Comparison of ENCODE assay signal across 19 cellular contexts in genomic region chr3:78858910-78859309, GRCh38.
DNase-seq lines count a peak whose midpoint lies in the region; ATAC-seq, FAIRE-seq and TF ChIP-seq lines count a peak whose summit lies in the region.
"Had no signal": no experiment of that assay in that cellular context is flagged by ENCODE, and none has a peak within 500 bp of the region (broad histone marks: within the 10 kb centered on the region; RNA-seq: fewer than 3 reads in every experiment).

No MANE protein-coding gene starts in this region.

- 70% methylated on average over 4 of the region's 4 CpGs for WGBS in SK-N-SH (ENCODE audit: low lambda C conversion rate)

- no peak overlapping the region for H3K27ac ChIP-seq in SK-N-SH (ENCODE audit: low read depth in 2 of 2, low read length in 1 of 2)
- H3K27ac ChIP-seq in CD8-positive, alpha-beta T cell (ENCODE audit: low read depth, low read length) = no peak overlapping the region
- H3K27ac ChIP-seq: HL-60 had no signal

- no peaks in the 10 kb centered on the region for H3K36me3 ChIP-seq in SK-N-SH (replicated peaks in 1 of 2; ENCODE audit: control insufficient read depth in 1 of 2, insufficient read depth in 2 of 2, low read length in 1 of 2)
- no peaks in the 10 kb centered on the region for H3K36me3 ChIP-seq in CD8-positive, alpha-beta T cell (ENCODE audit: insufficient read depth, low read length)

- H3K27me3 Mint-ChIP-seq in CD8-positive, alpha-beta T cell (ENCODE audit: low read depth) = no peaks in the 10 kb centered on the region
- H3K27me3 Mint-ChIP-seq: B cell had no signal

- TF ChIP-seq RAD21 in SK-N-SH (IDR thresholded peaks at IDR 0.05; ENCODE audit: low read length) = no peak

- no peak overlapping the region for H3K4me2 ChIP-seq in SK-N-SH

- H3K4me1 Mint-ChIP-seq in CD8-positive, alpha-beta T cell (ENCODE audit: low read depth) = no peaks in the 10 kb centered on the region
- H3K4me1 Mint-ChIP-seq: B cell had no signal

- TF ChIP-seq POLR2A in H54 (IDR thresholded peaks at IDR 0.05; ENCODE audit: low read depth, low read length) = no peak

- TF ChIP-seq CTCF in SK-N-SH (IDR thresholded peaks at IDR 0.05) = no peak
- no peak for TF ChIP-seq CTCF in CD8-positive, alpha-beta T cell (IDR thresholded peaks at IDR 0.05)

- no peak overlapping the region for H3K4me3 ChIP-seq in SK-N-SH (ENCODE audit: low read depth in 2 of 2, low read length in 1 of 2)
- no peak overlapping the region for H3K4me3 ChIP-seq in CD8-positive, alpha-beta T cell (ENCODE audit: low read depth, low read length)

- H3K4me1 ChIP-seq in SK-N-SH (ENCODE audit: control insufficient read depth in 1 of 2, insufficient read depth in 2 of 2, low read depth in 1 of 2, low read length in 1 of 2) = no peaks in the 10 kb centered on the region; a peak in 1 of 4 replicates
- no peaks in the 10 kb centered on the region for H3K4me1 ChIP-seq in CD8-positive, alpha-beta T cell (ENCODE audit: insufficient read depth, low read length)

- CTCF ChIA-PET in SK-N-SH (lab: Yijun Ruan, JAX) = interaction anchor here (2.3 kb wide), 1 partner anchor 12 kb away, joined by 8 read pairs; no protein-coding TSS in a partner anchor
- CTCF ChIA-PET in CD8-positive, alpha-beta T cell (lab: Charles Lee) = no interaction called here

- no peaks in the 10 kb centered on the region for H3K9me2 ChIP-seq in SK-N-SH

- no peaks in the 10 kb centered on the region for H3K27me3 ChIP-seq in SK-N-SH (ENCODE audit: insufficient read depth)
- H3K27me3 ChIP-seq in CD8-positive, alpha-beta T cell (ENCODE audit: insufficient read depth, low read length) = no peaks in the 10 kb centered on the region

- DNase-seq in H54 (ENCODE audit: insufficient read length, low spot score) (no peak), SK-N-SH (no peak), left kidney (ENCODE audit: low read depth, low spot score) (peak; percentile 43), HUDEP-2 (lab: John Stamatoyannopoulos, UW; ENCODE audit: unreplicated experiment in 76 of 76) (no peak)
- DNase-seq in activated CD4-positive, alpha-beta T cell treated with anti-CD3 and anti-CD28 coated beads, Interleukin-2, amount 50 U/mL, for 48 hours = no peak
- DNase-seq in CD8-positive, alpha-beta T cell = no peak
- DNase-seq: COR-L47; DMS 273 treated with DMSO at 0.1 percent for 48 hours; EL; GOT3; NCI-H1105 treated with DMSO at 0.1 percent for 48 hours; NCI-H1694; NCI-H2081 treated with DMSO at 0.1 percent for 48 hours; NK-92 treated with Interleukin-12 subunit alpha and Interleukin-12 subunit beta, amount 100 ng/mL, for 24 hours had no signal

- intact Hi-C loops in CD8-positive, alpha-beta T cell (cut with DNase I, micrococcal nuclease) = no loop called here

- H3K79me2 ChIP-seq in SK-N-SH (ENCODE audit: insufficient read depth) = peaks cover 7% of the 10 kb centered on the region; the same call in 1 of the 2 replicates

- POLR2A ChIA-PET in SK-N-SH (lab: Yijun Ruan, JAX) = no interaction called here
- POLR2A ChIA-PET in CD8-positive, alpha-beta T cell (lab: Charles Lee) = no interaction called here

- H2AFZ ChIP-seq in SK-N-SH (ENCODE audit: low read depth) = no peak overlapping the region

- no peak overlapping the region for H3K4me3 Mint-ChIP-seq in CD8-positive, alpha-beta T cell
- H3K4me3 Mint-ChIP-seq: B cell had no signal

- ATAC-seq in HG02763 (IDR thresholded peaks at IDR 0.05; ENCODE audit: unreplicated experiment) = no peak
- no peak for ATAC-seq in CD8-positive, alpha-beta T cell

- no peak for TF ChIP-seq EP300 in SK-N-SH (IDR thresholded peaks at IDR 0.05; ENCODE audit: borderline replicate concordance in 1 of 2, low read depth in 1 of 2, low read length in 1 of 2)

- no peaks in the 10 kb centered on the region for H3K36me3 Mint-ChIP-seq in CD8-positive, alpha-beta T cell

- no peaks in the 10 kb centered on the region for H3K9me3 ChIP-seq in SK-N-SH
- no peaks in the 10 kb centered on the region for H3K9me3 ChIP-seq in CD8-positive, alpha-beta T cell (ENCODE audit: low read length)

- no peak overlapping the region for H3K9ac ChIP-seq in SK-N-SH

- no peaks in the 10 kb centered on the region for H4K20me1 ChIP-seq in SK-N-SH (ENCODE audit: insufficient read depth)

- H3K9me3 Mint-ChIP-seq in CD8-positive, alpha-beta T cell = peaks cover 6% of the 10 kb centered on the region

- peak; percentile 83 for FAIRE-seq in H54 (lab: Jason Lieb, UNC)
- FAIRE-seq: GM12892, RCC 7860 had no signal

- no peak overlapping the region for H3K27ac Mint-ChIP-seq in CD8-positive, alpha-beta T cell
- H3K27ac Mint-ChIP-seq: B cell had no signal

- H3F3A ChIP-seq in SK-N-SH (replicated peaks; ENCODE audit: insufficient read depth) = no peaks in the 10 kb centered on the region

TF ChIP-seq in SK-N-SH, 30 proteins besides CTCF, POLR2A, EP300 and RAD21:
- TF ChIP-seq FOXM1 (IDR thresholded peaks at IDR 0.05; ENCODE audit: low read depth) = no peak
- TF ChIP-seq USF2 (IDR thresholded peaks at IDR 0.05; ENCODE audit: borderline replicate concordance, low read depth, low read length) = no peak
- no peak for TF ChIP-seq NRF1 (IDR thresholded peaks at IDR 0.05; ENCODE audit: low read depth, low read length)
- TF ChIP-seq SMC3 (IDR thresholded peaks at IDR 0.05; ENCODE audit: low read depth, low read length) = no peak
- TF ChIP-seq NFIC (IDR thresholded peaks at IDR 0.05; ENCODE audit: borderline replicate concordance) = no peak
- TF ChIP-seq PBX3 (IDR thresholded peaks at IDR 0.05) = 0 out of 2 replicates have a peak, but pooled peaks have one; percentile 38
- 0 out of 2 replicates have a peak, but pooled peaks have one; percentile 11 for TF ChIP-seq FOSL2 (IDR thresholded peaks at IDR 0.05; ENCODE audit: borderline replicate concordance, low read depth)
- TF ChIP-seq TEAD4 (IDR thresholded peaks at IDR 0.05; ENCODE audit: borderline replicate concordance, insufficient read depth) = no peak
- no peak for TF ChIP-seq POLR2AphosphoS5 (IDR thresholded peaks at IDR 0.05; ENCODE audit: low read depth, low read length)
- TF ChIP-seq MAX (IDR thresholded peaks at IDR 0.05; ENCODE audit: low read depth) = no peak
TF ChIP-seq in SK-N-SH: peak in this region for 2.
